1 cellular context compared by ENCODE assay signal in genomic region chr13:91346848-91347211, GRCh38.
TF ChIP-seq lines count a peak whose summit lies in the region.

No MANE protein-coding gene starts in this region.

TF ChIP-seq in HepG2, 621 proteins besides CTCF, POLR2A, EP300 and RAD21 (continues in another document):
- TF ChIP-seq ZFP41 (CRISPR knock-in tag; IDR thresholded peaks at IDR 0.05; ENCODE audit: borderline replicate concordance) (no peak), PHF5A (CRISPR knock-in tag; IDR thresholded peaks at IDR 0.05; ENCODE audit: low read depth, unreplicated experiment) (no peak), MEF2D (CRISPR knock-in tag; IDR thresholded peaks at IDR 0.05) (no peak), DNMT3B (CRISPR knock-in tag; conservative IDR thresholded peaks at IDR 0.05) (no peak), EZH2 (conservative IDR thresholded peaks at IDR 0.05; ENCODE audit: low read depth, low read length) (peak; percentile 90; the same call in 1 of the 2 replicates), ZNF326 (CRISPR knock-in tag; IDR thresholded peaks at IDR 0.05; ENCODE audit: borderline replicate concordance) (no peak), TAF1 (CRISPR knock-in tag; IDR thresholded peaks at IDR 0.05) (no peak), ZKSCAN8 (CRISPR knock-in tag; IDR thresholded peaks at IDR 0.05; ENCODE audit: borderline replicate concordance) (no peak), ZNF260 (CRISPR knock-in tag; IDR thresholded peaks at IDR 0.05; ENCODE audit: borderline replicate concordance, low read depth) (no peak), HOXA9 (CRISPR knock-in tag; IDR thresholded peaks at IDR 0.05; ENCODE audit: borderline replicate concordance) (no peak), ZNF496 (CRISPR knock-in tag; IDR thresholded peaks at IDR 0.05; ENCODE audit: insufficient replicate concordance) (no peak), FIP1L1 (IDR thresholded peaks at IDR 0.05; ENCODE audit: borderline replicate concordance, insufficient read depth, low read depth, low read length) (no peak), RELA (CRISPR knock-in tag; IDR thresholded peaks at IDR 0.05) (no peak), SUZ12 (IDR thresholded peaks at IDR 0.05; ENCODE audit: low read depth, low read length) (no peak), CEBPG (CRISPR knock-in tag; IDR thresholded peaks at IDR 0.05) (no peak), SALL2 (CRISPR knock-in tag; IDR thresholded peaks at IDR 0.05) (no peak), RXRB (CRISPR knock-in tag; IDR thresholded peaks at IDR 0.05; ENCODE audit: borderline replicate concordance) (no peak), SSRP1 (CRISPR knock-in tag; IDR thresholded peaks at IDR 0.05) (no peak), ARID5B (CRISPR knock-in tag; IDR thresholded peaks at IDR 0.05) (no peak), ZNF124 (CRISPR knock-in tag; IDR thresholded peaks at IDR 0.05) (no peak), GLMP (CRISPR knock-in tag; IDR thresholded peaks at IDR 0.05; ENCODE audit: borderline replicate concordance) (no peak), GABPB1 (CRISPR knock-in tag; IDR thresholded peaks at IDR 0.05) (no peak), ZNF468 (CRISPR knock-in tag; IDR thresholded peaks at IDR 0.05) (0 out of 2 replicates have a peak, but pooled peaks have one; percentile 19), PHF21A (CRISPR knock-in tag; IDR thresholded peaks at IDR 0.05) (no peak), ZNF207 (IDR thresholded peaks at IDR 0.05; ENCODE audit: borderline replicate concordance) (no peak), BCLAF1 (IDR thresholded peaks at IDR 0.05) (no peak), ZNF503 (CRISPR knock-in tag; IDR thresholded peaks at IDR 0.05) (peak; percentile 17; the same call in 1 of the 2 replicates), KMT2A (CRISPR knock-in tag; IDR thresholded peaks at IDR 0.05) (no peak), TSC22D2 (CRISPR knock-in tag; IDR thresholded peaks at IDR 0.05; ENCODE audit: borderline replicate concordance) (0 out of 2 replicates have a peak, but pooled peaks have one; percentile 2), ELF1 (CRISPR knock-in tag; IDR thresholded peaks at IDR 0.05) (0 out of 2 replicates have a peak, but pooled peaks have one; percentile 9), NFE2L1 (CRISPR knock-in tag; IDR thresholded peaks at IDR 0.05; ENCODE audit: borderline replicate concordance) (no peak), ATF1 (CRISPR knock-in tag; IDR thresholded peaks at IDR 0.05) (peak; percentile 34; the same call in 1 of the 2 replicates), IRX3 (CRISPR knock-in tag; IDR thresholded peaks at IDR 0.05; ENCODE audit: borderline replicate concordance, low read depth) (0 out of 2 replicates have a peak, but pooled peaks have one; percentile 1), HNRNPUL1 (IDR thresholded peaks at IDR 0.05; ENCODE audit: low read depth, low read length) (no peak), RERE (CRISPR knock-in tag; IDR thresholded peaks at IDR 0.05; ENCODE audit: low read depth) (no peak), BRF2 (CRISPR knock-in tag; IDR thresholded peaks at IDR 0.05) (no peak), ZNF460 (CRISPR knock-in tag; IDR thresholded peaks at IDR 0.05; ENCODE audit: borderline replicate concordance) (no peak), ZNF143 (CRISPR knock-in tag; IDR thresholded peaks at IDR 0.05) (no peak), ZKSCAN1 (IDR thresholded peaks at IDR 0.05; ENCODE audit: low read length) (no peak), ZNF10 (CRISPR knock-in tag; IDR thresholded peaks at IDR 0.05; ENCODE audit: borderline replicate concordance, low read depth) (no peak), ZNF780A (CRISPR knock-in tag; IDR thresholded peaks at IDR 0.05) (no peak), KDM1A (CRISPR knock-in tag; IDR thresholded peaks at IDR 0.05) (no peak), NR2F6 (IDR thresholded peaks at IDR 0.05) (no peak), NR2F6 (CRISPR knock-in tag; IDR thresholded peaks at IDR 0.05) (no peak), ZNF598 (CRISPR knock-in tag; IDR thresholded peaks at IDR 0.05; ENCODE audit: borderline replicate concordance) (0 out of 2 replicates have a peak, but pooled peaks have one; percentile 49), TOE1 (CRISPR knock-in tag; IDR thresholded peaks at IDR 0.05) (no peak), THAP9 (CRISPR knock-in tag; IDR thresholded peaks at IDR 0.05; ENCODE audit: borderline replicate concordance) (no peak)
